Comparison of ENCODE assay signal across 13 cellular contexts in genomic region chr3:177596248-177596821, GRCh38.
DNase-seq lines count a peak whose midpoint lies in the region; ATAC-seq and TF ChIP-seq lines count a peak whose summit lies in the region.
"Had no signal": no experiment of that assay in that cellular context is flagged by ENCODE, and none has a peak within 500 bp of the region (broad histone marks: within the 10 kb centered on the region; RNA-seq: fewer than 3 reads in every experiment).

No MANE protein-coding gene starts in this region.

- H3K9me3 ChIP-seq in SK-N-MC (ENCODE audit: low read depth, low read length) = no peaks in the 10 kb centered on the region
- H3K9me3 ChIP-seq in thymus (ENCODE audit: control insufficient read depth) = no peaks in the 10 kb centered on the region
- no peaks in the 10 kb centered on the region for H3K9me3 ChIP-seq in left lung
- H3K9me3 ChIP-seq: psoas muscle had no signal

- no peaks in the 10 kb centered on the region for H3K36me3 ChIP-seq in SK-N-MC (ENCODE audit: insufficient read depth, low read length)
- H3K36me3 ChIP-seq in thymus (ENCODE audit: control insufficient read depth, insufficient read depth) = no peaks in the 10 kb centered on the region
- H3K36me3 ChIP-seq in left lung = no peaks in the 10 kb centered on the region

- H3K4me1 ChIP-seq in thymus (ENCODE audit: control insufficient read depth, insufficient read depth, low read length) (peaks cover 48% of the 10 kb centered on the region), left lung (peaks cover 31 to 74% of the 10 kb centered on the region in 2 donors)

- no peaks in the 10 kb centered on the region for H3K27me3 Mint-ChIP-seq in activated CD8-positive, alpha-beta T cell treated with anti-CD3 and anti-CD28 coated beads for 36 hours
- H3K27me3 Mint-ChIP-seq in activated CD8-positive, alpha-beta T cell treated with anti-CD3 and anti-CD28 coated beads, Interleukin-2, amount 10 ng/mL, durations not matched to agents 7 days and 5 days (ENCODE audit: low read depth) = no peaks in the 10 kb centered on the region
- H3K27me3 Mint-ChIP-seq: activated B cell treated with CpG ODN at 0.5 μM for 24 hours had no signal

- H3K27me3 ChIP-seq in thymus (ENCODE audit: control insufficient read depth, insufficient read depth) (no peaks in the 10 kb centered on the region), left lung (no peaks in the 10 kb centered on the region)

- no peak for ATAC-seq in activated CD8-positive, alpha-beta T cell treated with anti-CD3 and anti-CD28 coated beads for 36 hours
- no peak for ATAC-seq in activated CD8-positive, alpha-beta T cell treated with anti-CD3 and anti-CD28 coated beads, Interleukin-2, amount 10 ng/mL, durations not matched to agents 7 days and 5 days
- ATAC-seq in left lung (no peak), Right ventricle myocardium inferior (no peak)

- 75% methylated on average over 3 of the region's 3 CpGs for WGBS in thymus

- CTCF ChIA-PET in activated CD8-positive, alpha-beta T cell treated with anti-CD3 and anti-CD28 coated beads for 36 hours (lab: Charles Lee) = no interaction called here
- CTCF ChIA-PET in activated CD8-positive, alpha-beta T cell treated with anti-CD3 and anti-CD28 coated beads, Interleukin-2, amount 10 ng/mL, durations not matched to agents 7 days and 5 days (lab: Charles Lee) = interaction anchor here (0.8 to 1.2 kb wide), 2 partner anchors 181 to 546 kb away, joined by 3 read pairs; no protein-coding TSS in a partner anchor

- no peaks in the 10 kb centered on the region for H3K9me3 Mint-ChIP-seq in activated CD8-positive, alpha-beta T cell treated with anti-CD3 and anti-CD28 coated beads for 36 hours
- no peaks in the 10 kb centered on the region for H3K9me3 Mint-ChIP-seq in activated CD8-positive, alpha-beta T cell treated with anti-CD3 and anti-CD28 coated beads, Interleukin-2, amount 10 ng/mL, durations not matched to agents 7 days and 5 days (ENCODE audit: insufficient read depth)
- H3K9me3 Mint-ChIP-seq: activated B cell treated with CpG ODN at 0.5 μM for 24 hours had no signal

- intact Hi-C loops in activated CD8-positive, alpha-beta T cell treated with anti-CD3 and anti-CD28 coated beads for 36 hours (cut with micrococcal nuclease) = no loop called here
- intact Hi-C loops in left lung (cut with DNase I) (no loop called here), Right ventricle myocardium inferior (cut with DNase I) (no loop called here)

- no peak for TF ChIP-seq CTCF in activated CD8-positive, alpha-beta T cell treated with anti-CD3 and anti-CD28 coated beads for 36 hours (IDR thresholded peaks at IDR 0.05)
- no peak for TF ChIP-seq CTCF in left lung (IDR thresholded peaks at IDR 0.05)

- H3K4me1 Mint-ChIP-seq in activated CD8-positive, alpha-beta T cell treated with anti-CD3 and anti-CD28 coated beads for 36 hours (ENCODE audit: low read depth) = peaks cover 69% of the 10 kb centered on the region
- H3K4me1 Mint-ChIP-seq in activated CD8-positive, alpha-beta T cell treated with anti-CD3 and anti-CD28 coated beads, Interleukin-2, amount 10 ng/mL, durations not matched to agents 7 days and 5 days (ENCODE audit: low read depth) = peaks cover 75% of the 10 kb centered on the region

- peak overlapping the region; percentile 40 for H3K27ac Mint-ChIP-seq in activated CD8-positive, alpha-beta T cell treated with anti-CD3 and anti-CD28 coated beads for 36 hours
- no peak overlapping the region for H3K27ac Mint-ChIP-seq in activated CD8-positive, alpha-beta T cell treated with anti-CD3 and anti-CD28 coated beads, Interleukin-2, amount 10 ng/mL, durations not matched to agents 7 days and 5 days
- H3K27ac Mint-ChIP-seq: CD14-positive monocyte had no signal

- no peak for DNase-seq in activated CD8-positive, alpha-beta T cell treated with anti-CD3 and anti-CD28 coated beads for 36 hours
- DNase-seq in activated CD8-positive, alpha-beta T cell treated with anti-CD3 and anti-CD28 coated beads, Interleukin-2, amount 10 ng/mL, durations not matched to agents 7 days and 5 days = no peak
- no peak for DNase-seq in SK-N-MC (ENCODE audit: low read depth, low spot score)
- DNase-seq in glomerular visceral epithelial cell (ENCODE audit: extremely low spot score) = peak; percentile 58
- no peak for DNase-seq in SIG-M5 treated with dmso at 0.1 percent for 504 hours (lab: John Stamatoyannopoulos, UW; ENCODE audit: unreplicated experiment)
- DNase-seq in left lung = no peak
- no peak for DNase-seq in Right ventricle myocardium inferior (ENCODE audit: missing footprints)
- DNase-seq: activated B cell treated with CpG ODN at 0.5 μM for 24 hours, aorta, NCI-H524, psoas muscle had no signal

- peaks cover 8% of the 10 kb centered on the region for H3K36me3 Mint-ChIP-seq in activated CD8-positive, alpha-beta T cell treated with anti-CD3 and anti-CD28 coated beads for 36 hours (ENCODE audit: low read depth)
- H3K36me3 Mint-ChIP-seq in activated CD8-positive, alpha-beta T cell treated with anti-CD3 and anti-CD28 coated beads, Interleukin-2, amount 10 ng/mL, durations not matched to agents 7 days and 5 days (ENCODE audit: low read depth) = peaks cover 4% of the 10 kb centered on the region
- H3K36me3 Mint-ChIP-seq: CD14-positive monocyte had no signal

- H3K4me3 ChIP-seq in SK-N-MC = peak overlapping the region; percentile 67; the same call in 1 of the 2 replicates
- H3K4me3 ChIP-seq in thymus (ENCODE audit: low read length) = no peak overlapping the region
- H3K4me3 ChIP-seq in left lung = no peak overlapping the region

- no peak overlapping the region for H3K4me3 Mint-ChIP-seq in activated CD8-positive, alpha-beta T cell treated with anti-CD3 and anti-CD28 coated beads for 36 hours
- H3K4me3 Mint-ChIP-seq in activated CD8-positive, alpha-beta T cell treated with anti-CD3 and anti-CD28 coated beads, Interleukin-2, amount 10 ng/mL, durations not matched to agents 7 days and 5 days = no peak overlapping the region
- H3K4me3 Mint-ChIP-seq: activated B cell treated with CpG ODN at 0.5 μM for 24 hours, CD14-positive monocyte had no signal

- peak overlapping the region; percentile 95; the same call in 1 of the 2 replicates for H3K27ac ChIP-seq in SK-N-MC
- peak overlapping the region; percentile 59 for H3K27ac ChIP-seq in thymus (ENCODE audit: low read depth)
- no peak overlapping the region for H3K27ac ChIP-seq in left lung

- no peak overlapping the region for H3K9ac ChIP-seq in SK-N-MC (ENCODE audit: insufficient read length)

- POLR2A ChIA-PET in activated CD8-positive, alpha-beta T cell treated with anti-CD3 and anti-CD28 coated beads for 36 hours (lab: Charles Lee) = interaction anchor here (1.8 kb wide), 1 partner anchor 11 kb away, joined by 4 read pairs; no protein-coding TSS in a partner anchor
- POLR2A ChIA-PET in activated CD8-positive, alpha-beta T cell treated with anti-CD3 and anti-CD28 coated beads, Interleukin-2, amount 10 ng/mL, durations not matched to agents 7 days and 5 days (lab: Charles Lee) = no interaction called here

Comparison
In these comparisons a context has a peak if more than half of its experiments do, and no peak if none do; other contexts are left out.
1. H3K27ac ChIP-seq: peak in SK-N-MC (single experiment) and thymus (single experiment); none in left lung (0 of 2).